17 cellular contexts compared by ENCODE assay signal in genomic region chr2:160510617-160511016, GRCh38. TPM values are rescaled to one million over a fixed set of nuclear protein-coding genes. Genes with fewer than 3 reads are reported as not detected.
DNase-seq lines count a peak whose midpoint lies in the region; ATAC-seq and TF ChIP-seq lines count a peak whose summit lies in the region.
"Had no signal": no experiment of that assay in that cellular context is flagged by ENCODE, and none has a peak within 500 bp of the region (broad histone marks: within the 10 kb centered on the region; RNA-seq: fewer than 3 reads in every experiment).

No MANE protein-coding gene starts in this region.

- H3K27ac ChIP-seq in left lung (no peak overlapping the region), substantia nigra (ENCODE audit: low read depth, low read length, poor library complexity, severe bottlenecking) (no peak overlapping the region)
- H3K27ac ChIP-seq: brain microvascular endothelial cell had no signal

- intact Hi-C loops in left lung (cut with DNase I), result no loop called here

- H3K4me3 ChIP-seq in AG09309 (ENCODE audit: control insufficient read depth, low read depth, low read length) (no peak overlapping the region), choroid plexus epithelial cell (ENCODE audit: low read depth, low read length) (no peak overlapping the region), left lung (no peak overlapping the region)

- no peaks in the 10 kb centered on the region for H3K4me1 ChIP-seq in left lung

- no peaks in the 10 kb centered on the region for H3K27me3 ChIP-seq in left lung
- H3K27me3 ChIP-seq: brain microvascular endothelial cell had no signal

- no peaks in the 10 kb centered on the region for H3K36me3 ChIP-seq in left lung
- H3K36me3 ChIP-seq: brain microvascular endothelial cell had no signal

- peak; percentile 93 for ATAC-seq in left lung
- ATAC-seq in HG02840 (IDR thresholded peaks at IDR 0.05; ENCODE audit: low FRiP score, unreplicated experiment), result no peak
- ATAC-seq: activated T-cell treated with anti-CD3 and anti-CD28 coated beads, Interleukin-2, amount 50 U/mL, for 4 hours had no signal

- TF ChIP-seq CTCF in AG09309 (IDR thresholded peaks at IDR 0.05; ENCODE audit: control insufficient read depth, insufficient read depth, low read depth, low read length, missing control alignments) (no peak), choroid plexus epithelial cell (conservative IDR thresholded peaks at IDR 0.05; ENCODE audit: low read depth, low read length) (no peak), left lung (IDR thresholded peaks at IDR 0.05) (no peak)

- no peaks in the 10 kb centered on the region for H3K9me3 ChIP-seq in left lung

- DNase-seq in AG09309 (ENCODE audit: low read depth) (peak; percentile 55), LHCN-M2 (ENCODE audit: low read depth) (peak; percentile 33), choroid plexus epithelial cell (ENCODE audit: low read depth) (peak; percentile 59), left lung (no peak), T-helper 9 cell (no peak), NCI-H2196 (lab: John Stamatoyannopoulos, UW; ENCODE audit: unreplicated experiment) (no peak), substantia nigra (lab: John Stamatoyannopoulos, UW) (no peak)
- DNase-seq: activated CD4-positive, alpha-beta memory T cell treated with anti-CD3 and anti-CD28 coated beads for 36 hours; activated T-cell treated with anti-CD3 and anti-CD28 coated beads, Interleukin-2, amount 50 U/mL, for 4 hours; brain microvascular endothelial cell; COR-L47; effector CD4-positive, alpha-beta T cell; naive B cell; NCI-H1436; NCI-H510A treated with DMSO at 0.1 percent for 48 hours; posterior cingulate gyrus had no signal

RNA-seq across cellular contexts. Expression of gene RBMS1, which starts 17.0 kb away (rescaled TPM):
- 101 and 118 TPM in 2 replicates for total RNA-seq in LHCN-M2 (2014; rRNA removed)
- polyA plus RNA-seq in LHCN-M2 (2012), result 45.4 TPM
- 100 to 1,000 TPM in 1 of 2 donors, 10 to 100 TPM in 1; 91.7 to 119 TPM for total RNA-seq in left lung

Comparison
In these comparisons a context has a peak if more than half of its experiments do, and no peak if none do; other contexts are left out.
1. DNase-seq: peak in AG09309 (single experiment), LHCN-M2 (single experiment) and choroid plexus epithelial cell (single experiment); none in left lung (0 of 2), T-helper 9 cell (single experiment), NCI-H2196 (single experiment) and substantia nigra (0 of 49).